In the genomic region with DNA sequence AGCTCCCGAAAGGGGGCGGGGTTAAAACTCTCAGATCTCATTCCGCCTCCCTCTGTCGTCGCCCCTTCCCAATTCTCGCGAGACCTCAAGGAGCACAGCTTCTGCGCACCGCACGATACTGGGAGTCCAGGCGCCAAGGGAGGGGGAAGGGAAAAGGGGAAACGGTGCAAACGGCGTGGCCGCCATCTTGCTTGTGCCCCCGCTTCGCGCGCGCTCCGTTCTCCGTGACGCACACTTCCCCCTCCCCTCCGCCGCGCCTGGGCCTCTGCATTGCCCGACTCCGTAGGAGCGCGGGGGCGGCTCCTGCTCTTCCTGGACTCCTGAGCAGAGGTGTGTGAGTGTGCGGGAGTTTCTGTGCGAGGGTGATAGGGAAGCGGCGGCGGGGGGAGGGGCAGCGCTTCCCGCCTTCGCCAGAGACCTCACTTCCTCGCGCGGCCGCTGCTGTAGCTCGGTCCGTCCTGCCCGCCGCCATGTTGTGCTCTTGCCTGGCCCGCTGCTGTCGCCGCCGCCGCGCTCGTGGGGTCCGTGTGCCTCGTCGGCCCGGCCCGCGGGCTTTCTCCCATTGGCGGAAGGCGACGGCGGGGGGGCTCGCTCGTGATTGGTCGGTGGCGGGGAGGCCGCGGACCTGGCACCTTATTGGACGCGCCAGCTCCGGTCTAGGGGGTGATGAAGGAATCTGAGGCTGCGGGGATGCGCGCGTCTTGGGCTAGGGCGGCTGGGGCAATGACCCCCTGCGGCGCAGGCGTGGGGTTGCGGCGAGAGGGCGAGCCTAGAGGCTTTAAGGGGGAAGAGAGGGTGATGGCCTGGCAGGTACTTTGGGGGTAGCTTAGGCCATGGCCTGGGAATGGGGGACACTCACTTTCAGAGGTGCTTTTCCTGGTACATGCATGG, we compare ENCODE assay signal across 1 cellular context.
TF ChIP-seq lines count a peak whose summit lies in the region.

A gene (plus strand): TSS at position 167 of the 891 bp plus-strand sequence. CDS start 47,140 bp downstream, outside the sequence.

TF ChIP-seq in K562, 482 proteins besides CTCF, POLR2A, EP300 and RAD21 (continued from another document and continues in another):
- TF ChIP-seq HNRNPL (IDR thresholded peaks at IDR 0.05; ENCODE audit: low read depth, low read length) (peak; percentile 76), FOXA1 (IDR thresholded peaks at IDR 0.05; ENCODE audit: borderline replicate concordance) (no peak), CREB1 (IDR thresholded peaks at IDR 0.05) (peak; percentile 84), CREB1 (CRISPR knock-in tag; IDR thresholded peaks at IDR 0.05) (peak; percentile 93), SRF (CRISPR knock-in tag; IDR thresholded peaks at IDR 0.05) (peak in 1 of 2 experiments; percentile 47; a peak in 1 of 4 replicates), CCNT2 (IDR thresholded peaks at IDR 0.05; ENCODE audit: borderline replicate concordance, extremely low read depth, insufficient read length, low read depth, low read length) (peak; percentile 85), ESRRB (CRISPR knock-in tag; IDR thresholded peaks at IDR 0.05; ENCODE audit: borderline replicate concordance) (no peak; the same call in 1 of the 2 replicates), CEBPG (CRISPR knock-in tag; IDR thresholded peaks at IDR 0.05) (peak; percentile 33; the same call in 1 of the 2 replicates), CEBPG (tag; conservative IDR thresholded peaks at IDR 0.05 in 1 of 2, IDR thresholded peaks at IDR 0.05 in 1 of 2) (no peak), SMARCB1 (IDR thresholded peaks at IDR 0.05; ENCODE audit: insufficient read length, low read depth) (no peak), ASH1L (IDR thresholded peaks at IDR 0.05; ENCODE audit: borderline replicate concordance, low read depth, partially characterized antibody) (peak; percentile 70), HLTF (IDR thresholded peaks at IDR 0.05) (peak; percentile 96; the same call in 1 of the 2 replicates), ZNF780A (CRISPR knock-in tag; IDR thresholded peaks at IDR 0.05) (no peak), BHLHE40 (IDR thresholded peaks at IDR 0.05; ENCODE audit: low read length) (peak; percentile 82), PML (IDR thresholded peaks at IDR 0.05; ENCODE audit: low read length) (peak; percentile 84), ARHGAP35 (IDR thresholded peaks at IDR 0.05; ENCODE audit: partially characterized antibody) (peak; percentile 97), ZNF175 (CRISPR knock-in tag; IDR thresholded peaks at IDR 0.05; ENCODE audit: low read depth) (peak; percentile 86), MIER1 (IDR thresholded peaks at IDR 0.05; ENCODE audit: low read depth) (peak; percentile 31), MECOM (CRISPR knock-in tag; IDR thresholded peaks at IDR 0.05) (no peak), ZNF436 (CRISPR knock-in tag; IDR thresholded peaks at IDR 0.05) (0 out of 2 replicates have a peak, but pooled peaks have one; percentile 1), PHB2 (IDR thresholded peaks at IDR 0.05; ENCODE audit: low read depth) (peak; percentile 21; the same call in 1 of the 2 replicates), FOXJ2 (tag; IDR thresholded peaks at IDR 0.05) (no peak)
- TF ChIP-seq, protein P1, sequence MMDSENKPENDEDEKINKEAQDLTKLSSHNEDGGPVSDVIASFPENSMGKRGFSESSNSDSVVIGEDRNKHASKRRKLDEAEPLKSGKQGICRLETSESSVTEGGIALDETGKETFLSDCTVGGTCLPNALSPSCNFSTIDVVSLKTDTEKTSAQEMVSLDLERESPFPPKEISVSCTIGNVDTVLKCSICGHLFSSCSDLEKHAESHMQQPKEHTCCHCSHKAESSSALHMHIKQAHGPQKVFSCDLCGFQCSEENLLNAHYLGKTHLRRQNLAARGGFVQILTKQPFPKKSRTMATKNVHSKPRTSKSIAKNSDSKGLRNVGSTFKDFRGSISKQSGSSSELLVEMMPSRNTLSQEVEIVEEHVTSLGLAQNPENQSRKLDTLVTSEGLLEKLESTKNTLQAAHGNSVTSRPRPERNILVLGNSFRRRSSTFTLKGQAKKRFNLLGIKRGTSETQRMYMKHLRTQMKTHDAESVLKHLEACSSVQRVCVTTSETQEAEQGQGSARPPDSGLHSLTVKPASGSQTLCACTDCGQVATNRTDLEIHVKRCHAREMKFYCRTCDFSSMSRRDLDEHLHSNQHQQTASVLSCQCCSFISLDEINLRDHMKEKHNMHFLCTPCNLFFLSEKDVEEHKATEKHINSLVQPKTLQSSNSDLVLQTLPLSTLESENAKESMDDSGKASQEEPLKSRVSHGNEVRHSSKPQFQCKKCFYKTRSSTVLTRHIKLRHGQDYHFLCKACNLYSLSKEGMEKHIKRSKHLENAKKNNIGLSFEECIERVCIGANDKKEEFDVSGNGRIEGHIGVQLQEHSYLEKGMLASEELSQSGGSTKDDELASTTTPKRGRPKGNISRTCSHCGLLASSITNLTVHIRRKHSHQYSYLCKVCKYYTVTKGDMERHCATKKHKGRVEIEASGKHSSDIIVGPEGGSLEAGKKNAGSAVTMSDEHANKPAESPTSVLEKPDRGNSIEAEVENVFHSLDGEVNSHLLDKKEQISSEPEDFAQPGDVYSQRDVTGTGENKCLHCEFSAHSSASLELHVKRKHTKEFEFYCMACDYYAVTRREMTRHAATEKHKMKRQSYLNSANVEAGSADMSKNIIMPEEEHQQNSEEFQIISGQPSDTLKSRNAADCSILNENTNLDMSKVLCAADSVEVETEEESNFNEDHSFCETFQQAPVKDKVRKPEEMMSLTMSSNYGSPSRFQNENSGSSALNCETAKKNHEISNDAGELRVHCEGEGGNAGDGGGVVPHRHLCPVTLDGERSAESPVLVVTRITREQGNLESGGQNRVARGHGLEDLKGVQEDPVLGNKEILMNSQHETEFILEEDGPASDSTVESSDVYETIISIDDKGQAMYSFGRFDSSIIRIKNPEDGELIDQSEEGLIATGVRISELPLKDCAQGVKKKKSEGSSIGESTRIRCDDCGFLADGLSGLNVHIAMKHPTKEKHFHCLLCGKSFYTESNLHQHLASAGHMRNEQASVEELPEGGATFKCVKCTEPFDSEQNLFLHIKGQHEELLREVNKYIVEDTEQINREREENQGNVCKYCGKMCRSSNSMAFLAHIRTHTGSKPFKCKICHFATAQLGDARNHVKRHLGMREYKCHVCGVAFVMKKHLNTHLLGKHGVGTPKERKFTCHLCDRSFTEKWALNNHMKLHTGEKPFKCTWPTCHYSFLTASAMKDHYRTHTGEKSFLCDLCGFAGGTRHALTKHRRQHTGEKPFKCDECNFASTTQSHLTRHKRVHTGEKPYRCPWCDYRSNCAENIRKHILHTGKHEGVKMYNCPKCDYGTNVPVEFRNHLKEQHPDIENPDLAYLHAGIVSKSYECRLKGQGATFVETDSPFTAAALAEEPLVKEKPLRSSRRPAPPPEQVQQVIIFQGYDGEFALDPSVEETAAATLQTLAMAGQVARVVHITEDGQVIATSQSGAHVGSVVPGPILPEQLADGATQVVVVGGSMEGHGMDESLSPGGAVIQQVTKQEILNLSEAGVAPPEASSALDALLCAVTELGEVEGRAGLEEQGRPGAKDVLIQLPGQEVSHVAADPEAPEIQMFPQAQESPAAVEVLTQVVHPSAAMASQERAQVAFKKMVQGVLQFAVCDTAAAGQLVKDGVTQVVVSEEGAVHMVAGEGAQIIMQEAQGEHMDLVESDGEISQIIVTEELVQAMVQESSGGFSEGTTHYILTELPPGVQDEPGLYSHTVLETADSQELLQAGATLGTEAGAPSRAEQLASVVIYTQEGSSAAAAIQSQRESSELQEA (IDR thresholded peaks at IDR 0.05; ENCODE audit: low read depth), result peak; percentile 31; the same call in 1 of the 2 replicates
- TF ChIP-seq, protein P2, sequence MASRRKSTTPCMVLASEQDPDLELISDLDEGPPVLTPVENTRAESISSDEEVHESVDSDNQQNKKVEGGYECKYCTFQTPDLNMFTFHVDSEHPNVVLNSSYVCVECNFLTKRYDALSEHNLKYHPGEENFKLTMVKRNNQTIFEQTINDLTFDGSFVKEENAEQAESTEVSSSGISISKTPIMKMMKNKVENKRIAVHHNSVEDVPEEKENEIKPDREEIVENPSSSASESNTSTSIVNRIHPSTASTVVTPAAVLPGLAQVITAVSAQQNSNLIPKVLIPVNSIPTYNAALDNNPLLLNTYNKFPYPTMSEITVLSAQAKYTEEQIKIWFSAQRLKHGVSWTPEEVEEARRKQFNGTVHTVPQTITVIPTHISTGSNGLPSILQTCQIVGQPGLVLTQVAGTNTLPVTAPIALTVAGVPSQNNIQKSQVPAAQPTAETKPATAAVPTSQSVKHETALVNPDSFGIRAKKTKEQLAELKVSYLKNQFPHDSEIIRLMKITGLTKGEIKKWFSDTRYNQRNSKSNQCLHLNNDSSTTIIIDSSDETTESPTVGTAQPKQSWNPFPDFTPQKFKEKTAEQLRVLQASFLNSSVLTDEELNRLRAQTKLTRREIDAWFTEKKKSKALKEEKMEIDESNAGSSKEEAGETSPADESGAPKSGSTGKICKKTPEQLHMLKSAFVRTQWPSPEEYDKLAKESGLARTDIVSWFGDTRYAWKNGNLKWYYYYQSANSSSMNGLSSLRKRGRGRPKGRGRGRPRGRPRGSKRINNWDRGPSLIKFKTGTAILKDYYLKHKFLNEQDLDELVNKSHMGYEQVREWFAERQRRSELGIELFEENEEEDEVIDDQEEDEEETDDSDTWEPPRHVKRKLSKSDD (conservative IDR thresholded peaks at IDR 0.05; ENCODE audit: low read length), result peak; percentile 96
- TF ChIP-seq, protein P3, sequence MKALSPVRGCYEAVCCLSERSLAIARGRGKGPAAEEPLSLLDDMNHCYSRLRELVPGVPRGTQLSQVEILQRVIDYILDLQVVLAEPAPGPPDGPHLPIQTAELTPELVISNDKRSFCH (CRISPR knock-in tag; IDR thresholded peaks at IDR 0.05), result no peak
- TF ChIP-seq, protein P3 (tag; IDR thresholded peaks at IDR 0.05), result peak; percentile 95
- TF ChIP-seq, protein P4, sequence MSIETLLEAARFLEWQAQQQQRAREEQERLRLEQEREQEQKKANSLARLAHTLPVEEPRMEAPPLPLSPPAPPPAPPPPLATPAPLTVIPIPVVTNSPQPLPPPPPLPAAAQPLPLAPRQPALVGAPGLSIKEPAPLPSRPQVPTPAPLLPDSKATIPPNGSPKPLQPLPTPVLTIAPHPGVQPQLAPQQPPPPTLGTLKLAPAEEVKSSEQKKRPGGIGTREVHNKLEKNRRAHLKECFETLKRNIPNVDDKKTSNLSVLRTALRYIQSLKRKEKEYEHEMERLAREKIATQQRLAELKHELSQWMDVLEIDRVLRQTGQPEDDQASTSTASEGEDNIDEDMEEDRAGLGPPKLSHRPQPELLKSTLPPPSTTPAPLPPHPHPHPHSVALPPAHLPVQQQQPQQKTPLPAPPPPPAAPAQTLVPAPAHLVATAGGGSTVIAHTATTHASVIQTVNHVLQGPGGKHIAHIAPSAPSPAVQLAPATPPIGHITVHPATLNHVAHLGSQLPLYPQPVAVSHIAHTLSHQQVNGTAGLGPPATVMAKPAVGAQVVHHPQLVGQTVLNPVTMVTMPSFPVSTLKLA (conservative IDR thresholded peaks at IDR 0.05), result peak; percentile 76 to 91
- TF ChIP-seq, protein P5, sequence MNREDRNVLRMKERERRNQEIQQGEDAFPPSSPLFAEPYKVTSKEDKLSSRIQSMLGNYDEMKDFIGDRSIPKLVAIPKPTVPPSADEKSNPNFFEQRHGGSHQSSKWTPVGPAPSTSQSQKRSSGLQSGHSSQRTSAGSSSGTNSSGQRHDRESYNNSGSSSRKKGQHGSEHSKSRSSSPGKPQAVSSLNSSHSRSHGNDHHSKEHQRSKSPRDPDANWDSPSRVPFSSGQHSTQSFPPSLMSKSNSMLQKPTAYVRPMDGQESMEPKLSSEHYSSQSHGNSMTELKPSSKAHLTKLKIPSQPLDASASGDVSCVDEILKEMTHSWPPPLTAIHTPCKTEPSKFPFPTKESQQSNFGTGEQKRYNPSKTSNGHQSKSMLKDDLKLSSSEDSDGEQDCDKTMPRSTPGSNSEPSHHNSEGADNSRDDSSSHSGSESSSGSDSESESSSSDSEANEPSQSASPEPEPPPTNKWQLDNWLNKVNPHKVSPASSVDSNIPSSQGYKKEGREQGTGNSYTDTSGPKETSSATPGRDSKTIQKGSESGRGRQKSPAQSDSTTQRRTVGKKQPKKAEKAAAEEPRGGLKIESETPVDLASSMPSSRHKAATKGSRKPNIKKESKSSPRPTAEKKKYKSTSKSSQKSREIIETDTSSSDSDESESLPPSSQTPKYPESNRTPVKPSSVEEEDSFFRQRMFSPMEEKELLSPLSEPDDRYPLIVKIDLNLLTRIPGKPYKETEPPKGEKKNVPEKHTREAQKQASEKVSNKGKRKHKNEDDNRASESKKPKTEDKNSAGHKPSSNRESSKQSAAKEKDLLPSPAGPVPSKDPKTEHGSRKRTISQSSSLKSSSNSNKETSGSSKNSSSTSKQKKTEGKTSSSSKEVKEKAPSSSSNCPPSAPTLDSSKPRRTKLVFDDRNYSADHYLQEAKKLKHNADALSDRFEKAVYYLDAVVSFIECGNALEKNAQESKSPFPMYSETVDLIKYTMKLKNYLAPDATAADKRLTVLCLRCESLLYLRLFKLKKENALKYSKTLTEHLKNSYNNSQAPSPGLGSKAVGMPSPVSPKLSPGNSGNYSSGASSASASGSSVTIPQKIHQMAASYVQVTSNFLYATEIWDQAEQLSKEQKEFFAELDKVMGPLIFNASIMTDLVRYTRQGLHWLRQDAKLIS (CRISPR knock-in tag; IDR thresholded peaks at IDR 0.05), result peak; percentile 100
